ENCODE assay signal across 15 cellular contexts in genomic region chr6:21928715-21929298, GRCh38.
DNase-seq lines count a peak whose midpoint lies in the region; ATAC-seq and TF ChIP-seq lines count a peak whose summit lies in the region.
"Had no signal": no experiment of that assay in that cellular context is flagged by ENCODE, and none has a peak within 500 bp of the region (broad histone marks: within the 10 kb centered on the region; RNA-seq: fewer than 3 reads in every experiment).

No MANE protein-coding gene starts in this region.

- H3K27ac Mint-ChIP-seq in endodermal cell = peak overlapping the region; percentile 56
- peak overlapping the region in 2 of 3 experiments; percentile 20 to 49 for H3K27ac Mint-ChIP-seq in nephron
- H3K27ac Mint-ChIP-seq in natural killer cell treated with Interleukin-12 subunit alpha and Interleukin-12 subunit beta and Interleukin-15 and Interleukin-18, amount 100 ng/mL, for 72 hours = no peak overlapping the region
- H3K27ac Mint-ChIP-seq: CD4-positive, CD25-positive, alpha-beta regulatory T cell had no signal

- H3K9ac ChIP-seq in endodermal cell (ENCODE audit: extremely low read depth, low read length, poor library complexity, severe bottlenecking) = no peak overlapping the region
- peak overlapping the region in 1 of 2 donors; percentile 4 for H3K9ac ChIP-seq in colonic mucosa (ENCODE audit: low read depth in 2 of 2, low read length in 2 of 2)
- H3K9ac ChIP-seq in GM23248 = no peak overlapping the region

- H3F3A ChIP-seq in GM23248 (ENCODE audit: insufficient read depth) = no peaks in the 10 kb centered on the region; the same call in 1 of the 2 replicates

- DNase-seq in DMS53 (lab: John Stamatoyannopoulos, UW) (peak; percentile 87), NCI-H69 (lab: John Stamatoyannopoulos, UW) (peak; percentile 92), endodermal cell (no peak), MG63 (no peak), colonic mucosa (no peak), GM23248 (no peak)
- no peak for DNase-seq in natural killer cell treated with Interleukin-12 subunit alpha and Interleukin-12 subunit beta and Interleukin-15 and Interleukin-18, amount 100 ng/mL, for 72 hours (ENCODE audit: low spot score)
- DNase-seq: ACHN; CD4-positive, CD25-positive, alpha-beta regulatory T cell; H9; NCI-H1436 treated with DMSO at 0.1 percent for 48 hours; OCI-M1 had no signal

- ATAC-seq in natural killer cell treated with Interleukin-12 subunit alpha and Interleukin-12 subunit beta and Interleukin-15 and Interleukin-18, amount 100 ng/mL, for 72 hours = no peak

- intact Hi-C loops in colonic mucosa (cut with DNase I) = no loop called here

- H3K4me1 Mint-ChIP-seq in endodermal cell (peaks cover 36% of the 10 kb centered on the region), nephron (peaks cover 18% of the 10 kb centered on the region)
- H3K4me1 Mint-ChIP-seq in natural killer cell treated with Interleukin-12 subunit alpha and Interleukin-12 subunit beta and Interleukin-15 and Interleukin-18, amount 100 ng/mL, for 72 hours (ENCODE audit: low read depth in 2 of 2) = peaks cover 0 to 24% of the 10 kb centered on the region in 2 donors
- H3K4me1 Mint-ChIP-seq: CD4-positive, CD25-positive, alpha-beta regulatory T cell had no signal

- H3K36me3 ChIP-seq in endodermal cell (ENCODE audit: control insufficient read depth, insufficient read depth, low read length) (peaks cover 22% of the 10 kb centered on the region), MG63 (no peaks in the 10 kb centered on the region), colonic mucosa (no peaks in the 10 kb centered on the region), GM23248 (ENCODE audit: low read depth) (no peaks in the 10 kb centered on the region)
- H3K36me3 ChIP-seq: SJSA1 had no signal

- no peak overlapping the region for H3K4me3 Mint-ChIP-seq in endodermal cell
- no peak overlapping the region for H3K4me3 Mint-ChIP-seq in nephron
- no peak overlapping the region for H3K4me3 Mint-ChIP-seq in natural killer cell treated with Interleukin-12 subunit alpha and Interleukin-12 subunit beta and Interleukin-15 and Interleukin-18, amount 100 ng/mL, for 72 hours
- H3K4me3 Mint-ChIP-seq: CD4-positive, CD25-positive, alpha-beta regulatory T cell; H9 had no signal

- no peaks in the 10 kb centered on the region for H3K9me2 ChIP-seq in GM23248 (ENCODE audit: insufficient read depth)

- H3K4me1 ChIP-seq in endodermal cell (ENCODE audit: control insufficient read depth, insufficient read depth, low read length) = no peaks in the 10 kb centered on the region
- no peaks in the 10 kb centered on the region for H3K4me1 ChIP-seq in colonic mucosa
- no peaks in the 10 kb centered on the region for H3K4me1 ChIP-seq in GM23248 (ENCODE audit: insufficient read depth)

- no peak overlapping the region for H3K4me2 ChIP-seq in GM23248 (ENCODE audit: unreplicated experiment)

- H3K9me3 Mint-ChIP-seq in endodermal cell = no peaks in the 10 kb centered on the region
- H3K9me3 Mint-ChIP-seq in nephron = peaks cover 26% of the 10 kb centered on the region
- peaks cover 12% of the 10 kb centered on the region for H3K9me3 Mint-ChIP-seq in natural killer cell treated with Interleukin-12 subunit alpha and Interleukin-12 subunit beta and Interleukin-15 and Interleukin-18, amount 100 ng/mL, for 72 hours
- H3K9me3 Mint-ChIP-seq: H9 had no signal

- no peaks in the 10 kb centered on the region for H3K79me2 ChIP-seq in GM23248 (ENCODE audit: insufficient read depth)

- H3K27ac ChIP-seq in endodermal cell (ENCODE audit: low read depth, low read length) = no peak overlapping the region
- H3K27ac ChIP-seq in colonic mucosa = no peak overlapping the region
- no peak overlapping the region for H3K27ac ChIP-seq in GM23248
- H3K27ac ChIP-seq: RWPE1, SJSA1 had no signal

- no peaks in the 10 kb centered on the region for H3K27me3 ChIP-seq in endodermal cell (ENCODE audit: control insufficient read depth, insufficient read depth, low read length, poor library complexity, severe bottlenecking)
- no peaks in the 10 kb centered on the region for H3K27me3 ChIP-seq in MG63
- H3K27me3 ChIP-seq in colonic mucosa = no peaks in the 10 kb centered on the region
- H3K27me3 ChIP-seq in GM23248 (replicated peaks; ENCODE audit: insufficient read depth) = no peaks in the 10 kb centered on the region
- H3K27me3 ChIP-seq: SJSA1 had no signal

- H3K9me3 ChIP-seq in endodermal cell (ENCODE audit: control insufficient read depth, low read length) = peaks cover 10% of the 10 kb centered on the region
- H3K9me3 ChIP-seq in MG63 = no peaks in the 10 kb centered on the region
- H3K9me3 ChIP-seq in colonic mucosa = no peaks in the 10 kb centered on the region
- no peaks in the 10 kb centered on the region for H3K9me3 ChIP-seq in GM23248 (ENCODE audit: low read depth)
- H3K9me3 ChIP-seq: SJSA1 had no signal

- in situ Hi-C loops in GM23248 (cut with MboI) = no loop called here

- H3K4me3 ChIP-seq in endodermal cell (ENCODE audit: low read length) (no peak overlapping the region), MG63 (no peak overlapping the region), colonic mucosa (no peak overlapping the region), GM23248 (no peak overlapping the region)
- H3K4me3 ChIP-seq: SJSA1 had no signal

- WGBS in endodermal cell (ENCODE audit: insufficient coverage in 1 of 2, insufficient read length in 1 of 2), 2 experiments = 90 to 100% methylated on average over 1 to 3 of the region's 3 CpGs
- 59 to 64% methylated on average over 3 of the region's 3 CpGs for WGBS in GM23248 (ENCODE audit: low coverage in 1 of 2, low lambda C conversion rate in 2 of 2, missing lambda C conversion rate in 2 of 2), 2 experiments

- H3K36me3 Mint-ChIP-seq in endodermal cell (ENCODE audit: low read depth) = peaks cover 28% of the 10 kb centered on the region
- H3K36me3 Mint-ChIP-seq in nephron (ENCODE audit: low read depth) = peaks cover 42% of the 10 kb centered on the region
- peaks cover 6% of the 10 kb centered on the region for H3K36me3 Mint-ChIP-seq in natural killer cell treated with Interleukin-12 subunit alpha and Interleukin-12 subunit beta and Interleukin-15 and Interleukin-18, amount 100 ng/mL, for 72 hours
- H3K36me3 Mint-ChIP-seq: CD4-positive, CD25-positive, alpha-beta regulatory T cell had no signal

- no peak overlapping the region for H2AFZ ChIP-seq in GM23248

- no peak for TF ChIP-seq CTCF in endodermal cell (conservative IDR thresholded peaks at IDR 0.05)
- TF ChIP-seq CTCF in nephron (IDR thresholded peaks at IDR 0.05; ENCODE audit: unreplicated experiment in 3 of 3) = no peak
- TF ChIP-seq CTCF in colonic mucosa (IDR thresholded peaks at IDR 0.05) = no peak

- no peaks in the 10 kb centered on the region for H4K20me1 ChIP-seq in GM23248 (ENCODE audit: insufficient read depth)

- no peaks in the 10 kb centered on the region for H3K27me3 Mint-ChIP-seq in endodermal cell (ENCODE audit: insufficient read depth)
- peaks cover 3% of the 10 kb centered on the region for H3K27me3 Mint-ChIP-seq in nephron (ENCODE audit: low read depth)
- peaks cover 0 to 2% of the 10 kb centered on the region in 2 donors for H3K27me3 Mint-ChIP-seq in natural killer cell treated with Interleukin-12 subunit alpha and Interleukin-12 subunit beta and Interleukin-15 and Interleukin-18, amount 100 ng/mL, for 72 hours
- H3K27me3 Mint-ChIP-seq: CD4-positive, CD25-positive, alpha-beta regulatory T cell had no signal

Comparison
In these comparisons a context has a peak if more than half of its experiments do, and no peak if none do; other contexts are left out.
1. DNase-seq: peak in DMS53 (single experiment) and NCI-H69 (single experiment); none in endodermal cell (single experiment), MG63 (single experiment), colonic mucosa (single experiment), GM23248 (single experiment) and natural killer cell treated with Interleukin-12 subunit alpha and Interleukin-12 subunit beta and Interleukin-15 and Interleukin-18, amount 100 ng/mL, for 72 hours (single experiment).
2. H3K27ac Mint-ChIP-seq: peak in endodermal cell (single experiment) and nephron (2 of 3); none in natural killer cell treated with Interleukin-12 subunit alpha and Interleukin-12 subunit beta and Interleukin-15 and Interleukin-18, amount 100 ng/mL, for 72 hours (0 of 2).